Comparison of ENCODE assay signal across 28 cellular contexts in genomic region chr1:173187838-173188237, GRCh38. TPM values are rescaled to one million over a fixed set of nuclear protein-coding genes. Genes with fewer than 3 reads are reported as not detected.
A peak's percentile ranks its signal among the peaks of the same experiment; 100 is the strongest.
DNase-seq lines count a peak whose midpoint lies in the region; ATAC-seq, FAIRE-seq and TF ChIP-seq lines count a peak whose summit lies in the region.
"Had no signal": no experiment of that assay in that cellular context is flagged by ENCODE, and none has a peak within 500 bp of the region (broad histone marks: within the 10 kb centered on the region; RNA-seq: fewer than 3 reads in every experiment).

No MANE protein-coding gene starts in this region.

- H3K4me3 ChIP-seq in K562: no peak overlapping the region
- H3K4me3 ChIP-seq: HAP-1, Peyer's patch had no signal

- ATAC-seq in K562: peak; percentile 63; the same call in 1 of the 3 replicates
- ATAC-seq in Right ventricle myocardium superior (ENCODE audit: poor library complexity): no peak
- no peak for ATAC-seq in GM21381 (IDR thresholded peaks at IDR 0.05; ENCODE audit: unreplicated experiment)
- ATAC-seq in GM18873 (IDR thresholded peaks at IDR 0.05; ENCODE audit: low FRiP score, unreplicated experiment): no peak
- ATAC-seq: SK-N-SH treated with all-trans-retinoic acid at 6 μM for 48 hours, T-helper 17 cell had no signal

- POLR2A ChIA-PET in K562 (lab: Yijun Ruan, JAX): no interaction called here

- H3K27me3 Mint-ChIP-seq in HFFc6 (ENCODE audit: insufficient read depth): peaks cover 3% of the 10 kb centered on the region; the same call in 1 of the 2 replicates
- H3K27me3 Mint-ChIP-seq: CD4-positive, alpha-beta memory T cell; IgD-negative memory B cell; T-helper 17 cell had no signal

- 0 out of 5 replicates have a peak, but pooled peaks cover 0 to 3% of the 10 kb centered on the region in 2 experiments for H3K27me3 ChIP-seq in K562 (ENCODE audit: control insufficient read depth in 2 of 2, insufficient read depth in 2 of 2, low read length in 2 of 2)
- H3K27me3 ChIP-seq: Peyer's patch had no signal

- H3K9me1 ChIP-seq in K562 (ENCODE audit: control insufficient read depth, insufficient read depth, low read length): no peaks in the 10 kb centered on the region

- no peak overlapping the region for H3K27ac ChIP-seq in K562 (ENCODE audit: extremely low read depth, low read depth, low read length)
- H3K27ac ChIP-seq: HL-60, Peyer's patch had no signal

- no peak overlapping the region for H3K4me2 ChIP-seq in K562 (ENCODE audit: insufficient read depth, low read length)

- no peaks in the 10 kb centered on the region for H3K4me1 ChIP-seq in K562 (replicated peaks in 1 of 2; ENCODE audit: control insufficient read depth in 2 of 2, insufficient read depth in 2 of 2, low read length in 2 of 2)
- H3K4me1 ChIP-seq: HAP-1 had no signal

- no peak overlapping the region for H3K4me3 Mint-ChIP-seq in HFFc6
- H3K4me3 Mint-ChIP-seq: CD4-positive, alpha-beta memory T cell; IgD-negative memory B cell; T-helper 17 cell had no signal

- peaks cover 38% of the 10 kb centered on the region for H3K4me1 Mint-ChIP-seq in HFFc6 (ENCODE audit: low read depth)
- H3K4me1 Mint-ChIP-seq: CD4-positive, alpha-beta memory T cell; IgD-negative memory B cell had no signal

- TF ChIP-seq POLR2A in K562 (conservative IDR thresholded peaks at IDR 0.05): no peak

- H3K36me3 ChIP-seq in K562 (ENCODE audit: control insufficient read depth, insufficient read depth, low read length): no peaks in the 10 kb centered on the region
- H3K36me3 ChIP-seq: HAP-1, Peyer's patch had no signal

- peak; percentile 3 for TF ChIP-seq CTCF in D721Med (IDR thresholded peaks at IDR 0.05; ENCODE audit: insufficient read depth, missing control alignments)
- TF ChIP-seq CTCF in HFFc6 (IDR thresholded peaks at IDR 0.05): peak; percentile 36; the same call in 1 of the 2 replicates
- TF ChIP-seq CTCF in K562 (IDR thresholded peaks at IDR 0.05 in 2 of 3, conservative IDR thresholded peaks at IDR 0.05 in 1 of 3; ENCODE audit: insufficient read depth in 2 of 3, low read depth in 1 of 3, low read length in 3 of 3): peak in 2 of 3 experiments; percentile 6 to 43; a peak in 4 of 6 replicates

- no peak for DNase-seq in D721Med (ENCODE audit: insufficient read length, low spot score)
- DNase-seq in HFFc6: no peak
- DNase-seq in SK-MEL-5 (ENCODE audit: low read depth, low spot score): peak; percentile 43
- peak in 1 of 4 experiments; percentile 11 for DNase-seq in K562 (ENCODE audit: extremely low read depth in 1 of 4, low spot score in 3 of 4)
- DNase-seq in Right ventricle myocardium superior: no peak
- no peak for DNase-seq in NCI-H187 (lab: John Stamatoyannopoulos, UW)
- DNase-seq: AML-193; C1 segment of cervical spinal cord; CD4-positive, alpha-beta memory T cell; COR-L47; GOT3; Karpas-422; NCI-H1105 treated with DMSO at 0.1 percent for 48 hours; NCI-H146; NCI-H2029; NCI-H226; NCI-H510A; NCI-H69; Peyer's patch; T-helper 17 cell had no signal

- peaks cover 5% of the 10 kb centered on the region; the same call in 1 of the 2 replicates for H3K36me3 Mint-ChIP-seq in HFFc6 (ENCODE audit: low read depth)
- H3K36me3 Mint-ChIP-seq: IgD-negative memory B cell had no signal

- WGBS in K562 (ENCODE audit: insufficient coverage, low coverage, missing lambda C conversion rate): 0% methylated on average over 3 of the region's 3 CpGs

- H3K9me3 Mint-ChIP-seq in HFFc6: no peaks in the 10 kb centered on the region
- H3K9me3 Mint-ChIP-seq: CD4-positive, alpha-beta memory T cell; IgD-negative memory B cell had no signal

- BruUV-seq in K562 (replicated peaks; lab: Mats Ljungman, UMichigan): no TSS peak

- H3K9me3 ChIP-seq in K562 (replicated peaks; ENCODE audit: control insufficient read depth, insufficient read depth, low read depth, low read length): no peaks in the 10 kb centered on the region
- H3K9me3 ChIP-seq: HAP-1, Peyer's patch had no signal

- no peak overlapping the region for H3K9ac ChIP-seq in K562 (ENCODE audit: insufficient read depth in 1 of 2, low read depth in 2 of 2, low read length in 2 of 2)

- H4K20me1 ChIP-seq in K562 (replicated peaks; ENCODE audit: control insufficient read depth, insufficient read depth, low read length): no peaks in the 10 kb centered on the region

- H3K27ac Mint-ChIP-seq in HFFc6: no peak overlapping the region
- H3K27ac Mint-ChIP-seq: CD4-positive, alpha-beta memory T cell; IgD-negative memory B cell; T-helper 17 cell had no signal

- CTCF ChIA-PET in K562 (lab: Yijun Ruan, JAX; ENCODE audit: low intra/inter-chr PET ratio): no interaction called here

- FAIRE-seq in D721Med (lab: Jason Lieb, UNC) (no peak), K562 (lab: Jason Lieb, UNC) (no peak)
- FAIRE-seq: A204.1, G401.6 had no signal

- TF ChIP-seq EP300 in K562 (IDR thresholded peaks at IDR 0.05; ENCODE audit: low read length): no peak

- intact Hi-C loops in K562 (cut with micrococcal nuclease): no loop called here
- intact Hi-C loops in Right ventricle myocardium superior (cut with DNase I): no loop called here

- TF ChIP-seq RAD21 in K562 (CRISPR knock-in tag; conservative IDR thresholded peaks at IDR 0.05 in 1 of 2, IDR thresholded peaks at IDR 0.05 in 1 of 2): peak in 1 of 2 experiments; percentile 52; a peak in 2 of 4 replicates

- H2AFZ ChIP-seq in K562 (ENCODE audit: low read depth, low read length): no peak overlapping the region

- in situ Hi-C loops in SK-MEL-5 (cut with HindIII; ENCODE audit: low pct_unique_long_range_greater_than_20kb, low sequenced_read_pairs) (no loop called here), K562 (cut with MboI) (no loop called here)

- no peaks in the 10 kb centered on the region for H3K79me2 ChIP-seq in K562 (ENCODE audit: control insufficient read depth, insufficient read depth, low read length)

TF ChIP-seq in K562, 482 proteins besides CTCF, POLR2A, EP300 and RAD21:
- TF ChIP-seq ZNF444 (CRISPR knock-in tag; IDR thresholded peaks at IDR 0.05) (no peak), EP400 (IDR thresholded peaks at IDR 0.05) (no peak), TFAP4 (CRISPR knock-in tag; IDR thresholded peaks at IDR 0.05; ENCODE audit: borderline replicate concordance) (no peak), ZNF175 (CRISPR knock-in tag; IDR thresholded peaks at IDR 0.05; ENCODE audit: low read depth) (no peak), CBX8 (IDR thresholded peaks at IDR 0.05; ENCODE audit: borderline replicate concordance, extremely low read depth, low read depth, low read length, poor library complexity, severe bottlenecking) (no peak), POLR2H (tag; IDR thresholded peaks at IDR 0.05; ENCODE audit: low read depth) (no peak)

RNA-seq across cellular contexts. Expression of gene TNFSF4, which starts 19.3 kb away (rescaled TPM):
- total RNA-seq in HFFc6 (2021; fragmentation: NEBNext Ultra II Directional; extraction: Animal tissue kit (Norgen Biotek cat#: 25700)): 1 to 10 TPM in 2 of 6 experiments, under 1 TPM in 4; 0.68 to 2.0 (median 0.74) TPM
- 0.53 and 0.55 TPM in 2 replicates for total RNA-seq in SK-MEL-5 (2014; rRNA removed; shearing (Covaris generic))
- 0.11 and 0.62 TPM in 2 replicates for polyA plus RNA-seq in SK-MEL-5 (2015; cell fraction: cytosol; rRNA removed)
- polyA plus RNA-seq in SK-MEL-5 (2015; cell fraction: nucleus; rRNA removed): not detected in 2 replicates
- 0.07 and 0.19 TPM in 2 replicates for total RNA-seq in K562 (2011; cell fraction: chromatin; rRNA removed; ENCODE audit: low replicate concordance)
- not detected in 2 replicates for total RNA-seq in K562 (2011; cell fraction: nucleolus; rRNA removed)
- 0.15 TPM in 1 of 2 replicates, not detected in the other for total RNA-seq in K562 (2011; cell fraction: nucleoplasm; rRNA removed)
- total RNA-seq in K562 (2014; rRNA removed) (0.04 TPM in 1 of 2 replicates, not detected in the other), K562 (2014; rRNA removed; fragmentation: Illumina TruSeq; extraction: Trizol) (0.13 and 0.22 TPM in 2 replicates), K562 (2015; rRNA removed; fragmentation: Illumina TruSeq; extraction: Trizol) (0.15 and 0.18 TPM in 2 replicates), K562 (2021) (0.13 and 0.16 TPM in 2 replicates), Right ventricle myocardium superior (0.73 TPM)
- polyA plus RNA-seq in K562 (2011; rRNA removed) (0.13 and 0.22 TPM in 2 replicates), K562 (2014; fragmentation: Illumina TruSeq; extraction: Trizol) (0.07 and 0.16 TPM in 2 replicates), K562 (2014; fragmentation: Nextera tagmentation; extraction: Ambion mirVana) (under 1 TPM; 0.08 to 0.23 TPM), K562 (2014; rRNA removed) (0.05 and 0.08 TPM in 2 replicates)
- polyA plus RNA-seq in K562 (2011; cell fraction: cytosol; rRNA removed): 0.06 and 0.10 TPM in 2 replicates
- 0.16 and 0.37 TPM in 2 replicates for polyA plus RNA-seq in K562 (2011; cell fraction: nucleus; rRNA removed)
- 0.14 and 0.76 TPM in 2 replicates for polyA plus RNA-seq in K562 (2012)
- 0.27 and 0.32 TPM in 2 replicates for polyA minus RNA-seq in K562 (2011; rRNA and poly(A)+ RNA removed)
- polyA minus RNA-seq in K562 (2011; cell fraction: cytosol; rRNA and poly(A)+ RNA removed): not detected in 2 replicates
- polyA minus RNA-seq in K562 (2011; cell fraction: nucleus; rRNA and poly(A)+ RNA removed): 0.33 TPM in 1 of 2 replicates, not detected in the other
